Comparison of ENCODE assay signal across 8 cellular contexts in the genomic region with DNA sequence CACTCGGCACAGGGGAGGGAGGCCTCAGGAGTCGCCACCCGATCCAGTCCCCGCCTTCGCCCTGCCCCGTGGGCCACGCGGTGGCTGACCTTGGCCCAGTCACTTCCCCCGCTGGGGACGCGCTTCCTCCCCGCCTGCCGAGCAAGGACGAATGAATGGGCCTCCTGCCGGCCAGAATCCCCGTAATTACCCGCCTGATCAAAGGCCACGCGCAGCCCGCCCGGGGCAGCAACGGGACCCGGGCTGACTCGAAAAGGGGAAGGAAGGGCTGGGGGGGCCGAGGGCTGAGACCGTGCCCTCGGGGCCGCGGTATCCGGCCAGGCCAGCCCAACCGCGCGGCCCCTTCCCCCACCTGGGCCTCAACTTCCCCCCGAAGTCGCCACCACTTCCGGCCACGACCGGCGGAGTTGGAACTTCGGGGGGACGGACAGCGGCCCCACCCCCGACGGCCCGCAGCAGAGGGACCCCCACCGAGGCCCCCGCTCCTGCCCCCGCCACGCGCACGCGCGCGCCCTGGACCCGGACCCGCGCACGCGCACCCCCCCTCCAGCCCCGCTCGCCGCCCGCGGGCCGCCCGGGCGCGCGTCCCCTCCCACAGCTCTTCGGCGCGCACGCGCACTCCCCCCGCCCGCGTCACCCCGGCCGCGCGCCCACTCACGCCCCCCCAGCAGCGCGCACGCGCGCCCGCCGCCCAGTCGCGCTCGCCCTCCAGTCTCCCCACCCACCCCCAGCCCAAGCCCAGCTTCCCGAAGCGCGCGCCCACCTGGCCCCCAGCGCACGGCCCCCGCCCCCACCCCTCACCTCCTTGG. TPM values are rescaled to one million over a fixed set of nuclear protein-coding genes. Genes with fewer than 3 reads are reported as not detected.
DNase-seq lines count a peak whose midpoint lies in the region; ATAC-seq and TF ChIP-seq lines count a peak whose summit lies in the region.

No MANE protein-coding gene starts in this region.

- peak overlapping the region; percentile 83 for H3K4me3 ChIP-seq in OCI-LY7 (ENCODE audit: low read depth, low read length, poor library complexity, severe bottlenecking)
- H3K4me3 ChIP-seq in esophagus muscularis mucosa, result peak overlapping the region; percentile 67 to 96 (median 92)

- no peaks in the 10 kb centered on the region for H4K20me1 ChIP-seq in OCI-LY7 (ENCODE audit: insufficient read depth, low read length)

- CTCF ChIA-PET in OCI-LY7 (lab: Charles Lee; ENCODE audit: unreplicated experiment), result interaction anchor here (0.6 kb wide), 1 partner anchor 781 kb away, joined by 7 read pairs; the partner anchor contains the start of gene KMT5C

- WGBS in esophagus muscularis mucosa, result no CpG with 5 or more reads among the region's 99 CpGs

- H3K9me3 ChIP-seq in OCI-LY7 (ENCODE audit: low read length), result no peaks in the 10 kb centered on the region
- H3K9me3 ChIP-seq in esophagus muscularis mucosa, result no peaks in the 10 kb centered on the region

- BruUV-seq in OCI-LY7 (replicated peaks; lab: Mats Ljungman, UMichigan), result no TSS peak

- H3K36me3 ChIP-seq in OCI-LY7 (ENCODE audit: insufficient read depth, low read length) (peaks cover 3% of the 10 kb centered on the region; the same call in 1 of the 2 replicates), esophagus muscularis mucosa (peaks cover 0 to 6% (median under 1%) of the 10 kb centered on the region in 4 donors)

- no peak for TF ChIP-seq POLR2A in esophagus muscularis mucosa (IDR thresholded peaks at IDR 0.05; ENCODE audit: low read depth)

- POLR2A ChIA-PET in OCI-LY7 (lab: Charles Lee), result no interaction called here
- POLR2A ChIA-PET in naive thymus-derived CD8-positive, alpha-beta T cell (lab: Charles Lee), result interaction anchor here (0.5 to 4.4 kb wide), 8 partner anchors 9 to 335 kb away, joined by 3 to 76 read pairs (median 4); partner anchors contain the start of genes ZNF444 and ZSCAN5A

- TF ChIP-seq CTCF in OCI-LY7 (conservative IDR thresholded peaks at IDR 0.05; ENCODE audit: low read length) (no peak), esophagus muscularis mucosa (IDR thresholded peaks at IDR 0.05) (peak in 1 of 3 experiments; percentile 14)

- H3K27ac Mint-ChIP-seq in naive thymus-derived CD8-positive, alpha-beta T cell, result peak overlapping the region; percentile 48 to 98 (median 94)
- H3K27ac Mint-ChIP-seq in stimulated activated naive B cell treated with anti-CD40 and anti-IgM and Interleukin-4, amounts not matched to agents 10 μg/mL and 1 μg/mL and 100 μg/mL, for 72 hours, result peak overlapping the region; percentile 99

- DNase-seq in AG20443 (ENCODE audit: low spot score) (peak; percentile 97), OCI-LY7 (ENCODE audit: low spot score) (peak; percentile 80), esophagus muscularis mucosa (ENCODE audit: extremely low spot score) (no peak)
- peak; percentile 82 for DNase-seq in activated T-cell treated with anti-CD3 and anti-CD28 coated beads, Interleukin-2, amount 50 U/mL, for 4 hours
- DNase-seq in naive thymus-derived CD8-positive, alpha-beta T cell, result peak; percentile 71 to 91 (median 80)
- DNase-seq in stimulated activated naive B cell treated with anti-CD40 and anti-IgM and Interleukin-4, amounts not matched to agents 10 μg/mL and 1 μg/mL and 100 μg/mL, for 72 hours, result peak; percentile 79

- H2AFZ ChIP-seq in OCI-LY7 (ENCODE audit: low read length), result no peak overlapping the region

- no peaks in the 10 kb centered on the region for H3K9me2 ChIP-seq in OCI-LY7 (ENCODE audit: insufficient read depth, low read length)

- H3K36me3 Mint-ChIP-seq in activated T-cell treated with anti-CD3 and anti-CD28 coated beads, Interleukin-2, amount 50 U/mL, for 4 hours (ENCODE audit: insufficient read depth), result no peaks in the 10 kb centered on the region
- no peaks in the 10 kb centered on the region for H3K36me3 Mint-ChIP-seq in naive thymus-derived CD8-positive, alpha-beta T cell
- H3K36me3 Mint-ChIP-seq in stimulated activated naive B cell treated with anti-CD40 and anti-IgM and Interleukin-4, amounts not matched to agents 10 μg/mL and 1 μg/mL and 100 μg/mL, for 72 hours, result peaks cover 11 to 24% of the 10 kb centered on the region in 2 donors

- H3K4me1 ChIP-seq in OCI-LY7 (ENCODE audit: insufficient read depth, low read length, poor library complexity, severe bottlenecking), result peaks cover 23% of the 10 kb centered on the region
- peaks cover 47 to 58% (median 57%) of the 10 kb centered on the region in 4 donors for H3K4me1 ChIP-seq in esophagus muscularis mucosa

- peaks cover 44% of the 10 kb centered on the region for H3K4me1 Mint-ChIP-seq in activated T-cell treated with anti-CD3 and anti-CD28 coated beads, Interleukin-2, amount 50 U/mL, for 4 hours (ENCODE audit: low read depth)
- peaks cover 13 to 52% (median 40%) of the 10 kb centered on the region in 4 donors for H3K4me1 Mint-ChIP-seq in naive thymus-derived CD8-positive, alpha-beta T cell
- peaks cover 26 to 50% of the 10 kb centered on the region in 2 donors for H3K4me1 Mint-ChIP-seq in stimulated activated naive B cell treated with anti-CD40 and anti-IgM and Interleukin-4, amounts not matched to agents 10 μg/mL and 1 μg/mL and 100 μg/mL, for 72 hours

- no peaks in the 10 kb centered on the region for H3K9me3 Mint-ChIP-seq in activated T-cell treated with anti-CD3 and anti-CD28 coated beads, Interleukin-2, amount 50 U/mL, for 4 hours
- no peaks in the 10 kb centered on the region for H3K9me3 Mint-ChIP-seq in naive thymus-derived CD8-positive, alpha-beta T cell
- no peaks in the 10 kb centered on the region for H3K9me3 Mint-ChIP-seq in stimulated activated naive B cell treated with anti-CD40 and anti-IgM and Interleukin-4, amounts not matched to agents 10 μg/mL and 1 μg/mL and 100 μg/mL, for 72 hours

- peak; percentile 32 for ATAC-seq in GM19035 (IDR thresholded peaks at IDR 0.05; ENCODE audit: unreplicated experiment)
- peak; percentile 29 for ATAC-seq in HG03439 (IDR thresholded peaks at IDR 0.05; ENCODE audit: unreplicated experiment)
- ATAC-seq in activated T-cell treated with anti-CD3 and anti-CD28 coated beads, Interleukin-2, amount 50 U/mL, for 4 hours, result peak; percentile 30 to 32
- ATAC-seq in naive thymus-derived CD8-positive, alpha-beta T cell, result peak; percentile 34 to 46
- peak; percentile 47 to 49 for ATAC-seq in stimulated activated naive B cell treated with anti-CD40 and anti-IgM and Interleukin-4, amounts not matched to agents 10 μg/mL and 1 μg/mL and 100 μg/mL, for 72 hours (replicated peaks)

- H3K27ac ChIP-seq in OCI-LY7 (ENCODE audit: low read depth, low read length, poor library complexity, severe bottlenecking) (peak overlapping the region; percentile 63), esophagus muscularis mucosa (replicated peaks in 1 of 4) (peak overlapping the region; percentile 96 to 98 (median 97))

- H3K79me2 ChIP-seq in OCI-LY7 (ENCODE audit: insufficient read depth, low read depth, low read length), result peaks cover 50% of the 10 kb centered on the region

- no peaks in the 10 kb centered on the region for H3K27me3 ChIP-seq in esophagus muscularis mucosa

- intact Hi-C loops in OCI-LY7 (cut with micrococcal nuclease; ENCODE audit: unreplicated experiment) (loop anchor here (1.0 to 2.0 kb wide), 2 partner anchors 21 to 194 kb away; partner anchors contain the start of genes ZNF444 and ZSCAN5A), esophagus muscularis mucosa (cut with DNase I) (no loop called here)

- peak overlapping the region; percentile 87 for H3K4me3 Mint-ChIP-seq in activated T-cell treated with anti-CD3 and anti-CD28 coated beads, Interleukin-2, amount 50 U/mL, for 4 hours
- H3K4me3 Mint-ChIP-seq in naive thymus-derived CD8-positive, alpha-beta T cell, result peak overlapping the region; percentile 74 to 97 (median 90)
- peak overlapping the region; percentile 97 to 99 for H3K4me3 Mint-ChIP-seq in stimulated activated naive B cell treated with anti-CD40 and anti-IgM and Interleukin-4, amounts not matched to agents 10 μg/mL and 1 μg/mL and 100 μg/mL, for 72 hours

- TF ChIP-seq EP300 in esophagus muscularis mucosa (IDR thresholded peaks at IDR 0.05), result no peak

- peak overlapping the region; percentile 98 for H3K4me2 ChIP-seq in OCI-LY7 (ENCODE audit: low read length)

- H3K27me3 Mint-ChIP-seq in activated T-cell treated with anti-CD3 and anti-CD28 coated beads, Interleukin-2, amount 50 U/mL, for 4 hours (ENCODE audit: low read depth), result no peaks in the 10 kb centered on the region
- no peaks in the 10 kb centered on the region for H3K27me3 Mint-ChIP-seq in naive thymus-derived CD8-positive, alpha-beta T cell
- H3K27me3 Mint-ChIP-seq in stimulated activated naive B cell treated with anti-CD40 and anti-IgM and Interleukin-4, amounts not matched to agents 10 μg/mL and 1 μg/mL and 100 μg/mL, for 72 hours, result no peaks in the 10 kb centered on the region

RNA-seq across cellular contexts. Expression of gene ZNF787, which starts 0.5 kb away (rescaled TPM):
- total RNA-seq in OCI-LY7 (2014; rRNA removed; shearing (Covaris generic)), result 30.6 and 36.5 TPM in 2 replicates
- total RNA-seq in OCI-LY7 (2022), result 31.7 and 35.6 TPM in 2 replicates
- total RNA-seq in activated T-cell treated with anti-CD3 and anti-CD28 coated beads, Interleukin-2, amount 50 U/mL, for 4 hours, result 10 to 100 TPM; 41.5 to 45.8 (median 42.2) TPM
- total RNA-seq in esophagus muscularis mucosa, result 10 to 100 TPM; 15.0 to 34.2 (median 28.4) TPM
- total RNA-seq in naive thymus-derived CD8-positive, alpha-beta T cell, result 10 to 100 TPM; 29.3 to 29.4 TPM
- polyA plus RNA-seq in naive thymus-derived CD8-positive, alpha-beta T cell, result 1 to 10 TPM in 2 of 3 donors, under 1 TPM in 1; 0.49 to 1.9 (median 1.2) TPM

RNA-seq across cellular contexts. Expression of gene ZNF444, which starts 20.5 kb away (rescaled TPM):
- total RNA-seq in OCI-LY7 (2014; rRNA removed; shearing (Covaris generic)), result 22.0 and 41.7 TPM in 2 replicates
- total RNA-seq in OCI-LY7 (2022), result 21.8 and 25.3 TPM in 2 replicates
- total RNA-seq in activated T-cell treated with anti-CD3 and anti-CD28 coated beads, Interleukin-2, amount 50 U/mL, for 4 hours, result 10 to 100 TPM; 42.0 to 45.5 (median 44.9) TPM
- 10 to 100 TPM; 32.0 to 78.2 (median 52.1) TPM for total RNA-seq in esophagus muscularis mucosa
- 10 to 100 TPM; 42.2 to 49.4 TPM for total RNA-seq in naive thymus-derived CD8-positive, alpha-beta T cell
- 10 to 100 TPM; 12.9 to 26.9 (median 19.2) TPM for polyA plus RNA-seq in naive thymus-derived CD8-positive, alpha-beta T cell

RNA-seq across cellular contexts. Expression of gene GALP, which starts 55.2 kb away (rescaled TPM):
- total RNA-seq in OCI-LY7 (2014; rRNA removed; shearing (Covaris generic)), result not detected in 2 replicates
- total RNA-seq in OCI-LY7 (2022) (not detected in 2 replicates), esophagus muscularis mucosa (not detected)
- total RNA-seq in activated T-cell treated with anti-CD3 and anti-CD28 coated beads, Interleukin-2, amount 50 U/mL, for 4 hours, result not detected
- not detected for total RNA-seq in naive thymus-derived CD8-positive, alpha-beta T cell
- polyA plus RNA-seq in naive thymus-derived CD8-positive, alpha-beta T cell, result not detected
